In genomic region chr6:28719275-28719940, GRCh38 we compare ENCODE assay signal across 10 cellular contexts.
DNase-seq lines count a peak whose midpoint lies in the region; TF ChIP-seq lines count a peak whose summit lies in the region.
"Had no signal": no experiment of that assay in that cellular context is flagged by ENCODE, and none has a peak within 500 bp of the region (broad histone marks: within the 10 kb centered on the region; RNA-seq: fewer than 3 reads in every experiment).

No MANE protein-coding gene starts in this region.

- H3K79me2 ChIP-seq in SK-N-SH (ENCODE audit: insufficient read depth), result no peaks in the 10 kb centered on the region

- TF ChIP-seq EP300 in SK-N-SH (IDR thresholded peaks at IDR 0.05; ENCODE audit: borderline replicate concordance in 1 of 2, low read depth in 1 of 2, low read length in 1 of 2), result no peak

- H2AFZ ChIP-seq in SK-N-SH (ENCODE audit: low read depth), result no peak overlapping the region

- WGBS in HUES64, result 6% methylated on average over 11 of the region's 11 CpGs
- WGBS in SK-N-SH (ENCODE audit: low lambda C conversion rate), result 2% methylated on average over 11 of the region's 11 CpGs

- no peaks in the 10 kb centered on the region for H3K4me1 ChIP-seq in HUES64 (ENCODE audit: insufficient read depth, low read length)
- no peaks in the 10 kb centered on the region for H3K4me1 ChIP-seq in SK-N-SH (ENCODE audit: control insufficient read depth in 1 of 2, insufficient read depth in 2 of 2, low read depth in 1 of 2, low read length in 1 of 2)

- H3K9me2 ChIP-seq in SK-N-SH, result no peaks in the 10 kb centered on the region

- no peak overlapping the region for H3K4me3 Mint-ChIP-seq in mesothelial cell of epicardium

- H3K36me3 Mint-ChIP-seq in mesothelial cell of epicardium, result no peaks in the 10 kb centered on the region

- H3K27me3 ChIP-seq in HUES64 (ENCODE audit: insufficient read depth, low read length) (no peaks in the 10 kb centered on the region), SK-N-SH (ENCODE audit: insufficient read depth) (peaks cover 12% of the 10 kb centered on the region; the same call in 1 of the 2 replicates)

- H3K27ac Mint-ChIP-seq in mesothelial cell of epicardium, result no peak overlapping the region

- no peak for TF ChIP-seq CTCF in SK-N-SH (IDR thresholded peaks at IDR 0.05)
- TF ChIP-seq CTCF in mesothelial cell of epicardium (IDR thresholded peaks at IDR 0.05; ENCODE audit: unreplicated experiment), result no peak

- peak overlapping the region; percentile 39 for H3K4me3 ChIP-seq in HUES64 (ENCODE audit: low read length)
- H3K4me3 ChIP-seq in SK-N-SH (ENCODE audit: low read depth in 2 of 2, low read length in 1 of 2), result no peak overlapping the region

- no peak for TF ChIP-seq RAD21 in SK-N-SH (IDR thresholded peaks at IDR 0.05; ENCODE audit: low read length)

- H3K9me3 ChIP-seq in HUES64 (ENCODE audit: insufficient read depth, low read depth, low read length) (no peaks in the 10 kb centered on the region), SK-N-SH (no peaks in the 10 kb centered on the region)

- H3K27ac ChIP-seq in HUES64 (ENCODE audit: low read depth, low read length), result no peak overlapping the region
- no peak overlapping the region for H3K27ac ChIP-seq in SK-N-SH (ENCODE audit: low read depth in 2 of 2, low read length in 1 of 2)
- H3K27ac ChIP-seq: 22Rv1 had no signal

- no peaks in the 10 kb centered on the region for H3F3A ChIP-seq in SK-N-SH (replicated peaks; ENCODE audit: insufficient read depth)

- DNase-seq in DMS53 (lab: John Stamatoyannopoulos, UW) (peak; percentile 20), DMS53 treated with DMSO at 0.1 percent for 48 hours (lab: John Stamatoyannopoulos, UW; ENCODE audit: unreplicated experiment) (no peak), SK-N-SH (no peak), kidney glomerular epithelial cell (lab: John Stamatoyannopoulos, UW) (peak; percentile 23), SIG-M5 (lab: John Stamatoyannopoulos, UW) (no peak), mesothelial cell of epicardium (ENCODE audit: low spot score in 2 of 2, unreplicated experiment in 2 of 2) (no peak), NCI-H2029 treated with DMSO at 0.1 percent for 48 hours (lab: John Stamatoyannopoulos, UW) (no peak)
- DNase-seq: nucleus accumbens had no signal

- no peaks in the 10 kb centered on the region for H3K9me3 Mint-ChIP-seq in mesothelial cell of epicardium

- H3K36me3 ChIP-seq in HUES64 (ENCODE audit: insufficient read depth, low read length) (no peaks in the 10 kb centered on the region), SK-N-SH (replicated peaks in 1 of 2; ENCODE audit: control insufficient read depth in 1 of 2, insufficient read depth in 2 of 2, low read length in 1 of 2) (no peaks in the 10 kb centered on the region)

- no peaks in the 10 kb centered on the region for H3K4me1 Mint-ChIP-seq in mesothelial cell of epicardium

- CTCF ChIA-PET in SK-N-SH (lab: Yijun Ruan, JAX), result interaction anchor here (0.7 to 1.2 kb wide), 3 partner anchors 8 to 177 kb away, joined by 3 read pairs; no protein-coding TSS in a partner anchor

- no peak overlapping the region for H3K4me2 ChIP-seq in SK-N-SH

- POLR2A ChIA-PET in SK-N-SH (lab: Yijun Ruan, JAX), result no interaction called here

- peaks cover 89% of the 10 kb centered on the region for H3K27me3 Mint-ChIP-seq in mesothelial cell of epicardium (ENCODE audit: low read depth)

- no peaks in the 10 kb centered on the region for H4K20me1 ChIP-seq in SK-N-SH (ENCODE audit: insufficient read depth)

- H3K9ac ChIP-seq in HUES64 (ENCODE audit: low read depth, low read length), result no peak overlapping the region
- H3K9ac ChIP-seq in SK-N-SH, result no peak overlapping the region

TF ChIP-seq in SK-N-SH, 30 proteins besides CTCF, POLR2A, EP300 and RAD21:
- TF ChIP-seq FOSL2 (IDR thresholded peaks at IDR 0.05; ENCODE audit: borderline replicate concordance, low read depth) (peak; percentile 24; the same call in 1 of the 2 replicates), RFX5 (IDR thresholded peaks at IDR 0.05; ENCODE audit: low read length) (no peak)
TF ChIP-seq in SK-N-SH: peak in this region for 1.

Comparison
In these comparisons a context has a peak if more than half of its experiments do, and no peak if none do; other contexts are left out.
1. DNase-seq: peak in DMS53 (single experiment) and kidney glomerular epithelial cell (single experiment); none in DMS53 treated with DMSO at 0.1 percent for 48 hours (single experiment), SK-N-SH (single experiment), SIG-M5 (single experiment), mesothelial cell of epicardium (0 of 2) and NCI-H2029 treated with DMSO at 0.1 percent for 48 hours (single experiment).